ENCODE assay signal across 20 cellular contexts in genomic region chr15:57224664-57225063, GRCh38.
A peak's percentile ranks its signal among the peaks of the same experiment; 100 is the strongest.
DNase-seq lines count a peak whose midpoint lies in the region; ATAC-seq, FAIRE-seq and TF ChIP-seq lines count a peak whose summit lies in the region.
"Had no signal": no experiment of that assay in that cellular context is flagged by ENCODE, and none has a peak within 500 bp of the region (broad histone marks: within the 10 kb centered on the region; RNA-seq: fewer than 3 reads in every experiment).

No MANE protein-coding gene starts in this region.

- H2BK12ac ChIP-seq in mesenchymal stem cell (ENCODE audit: low read length in 2 of 2) = no peak overlapping the region

- TF ChIP-seq CTCF in D721Med (IDR thresholded peaks at IDR 0.05; ENCODE audit: insufficient read depth, missing control alignments) (no peak), astrocyte of the cerebellum (IDR thresholded peaks at IDR 0.05; ENCODE audit: low read depth, low read length, missing control alignments) (no peak), esophagus muscularis mucosa (IDR thresholded peaks at IDR 0.05) (no peak), kidney (IDR thresholded peaks at IDR 0.05; ENCODE audit: borderline replicate concordance, extremely low read depth, insufficient read depth) (no peak)

- in situ Hi-C loops in astrocyte of the cerebellum (cut with HindIII; ENCODE audit: low sequenced_read_pairs) = loop anchor here (5.0 kb wide), 1 partner anchor 63 kb away; no protein-coding TSS in a partner anchor

- ATAC-seq in HG03354 (IDR thresholded peaks at IDR 0.05; ENCODE audit: poor library complexity, severe bottlenecking, unreplicated experiment) = no peak
- ATAC-seq: gastrocnemius medialis, T-cell had no signal

- no peak overlapping the region for H3K23ac ChIP-seq in mesenchymal stem cell (ENCODE audit: low read length in 2 of 2)

- H3K4me2 ChIP-seq in mesenchymal stem cell (ENCODE audit: low read length, poor library complexity, severe bottlenecking) = no peak overlapping the region

- H3K27me3 ChIP-seq in HUES64 (ENCODE audit: insufficient read depth, low read length) (no peaks in the 10 kb centered on the region), mesenchymal stem cell (ENCODE audit: control insufficient read depth in 1 of 2, insufficient read depth in 1 of 2, low read length in 2 of 2) (no peaks in the 10 kb centered on the region), esophagus muscularis mucosa (no peaks in the 10 kb centered on the region)
- H3K27me3 ChIP-seq: gastrocnemius medialis, right atrium auricular region had no signal

- H3K9me3 Mint-ChIP-seq in activated naive CD8-positive, alpha-beta T cell treated with anti-CD3 and anti-CD28 coated beads for 36 hours = no peaks in the 10 kb centered on the region
- H3K9me3 Mint-ChIP-seq: IgD-negative memory B cell, T-cell had no signal

- H2AFZ ChIP-seq in mesenchymal stem cell (ENCODE audit: low read depth, low read length) = no peak overlapping the region

- DNase-seq in D721Med (ENCODE audit: insufficient read length, low spot score) (no peak), astrocyte of the cerebellum (ENCODE audit: low read depth) (peak; percentile 70), mesenchymal stem cell (peak; percentile 35), esophagus muscularis mucosa (ENCODE audit: extremely low spot score) (no peak), kidney (no peak)
- no peak for DNase-seq in activated naive CD8-positive, alpha-beta T cell treated with anti-CD3 and anti-CD28 coated beads for 36 hours
- DNase-seq: activated CD4-positive, alpha-beta T cell treated with anti-CD3 and anti-CD28 coated beads for 4 hours; activated T-cell treated with anti-CD3 and anti-CD28 coated beads, Interleukin-2, amount 50 U/mL, for 1 hour; amygdala; gastrocnemius medialis; islet precursor cell; NCI-H1694 treated with DMSO at 0.1 percent for 48 hours; NK-92 treated with Interleukin-12 subunit alpha and Interleukin-12 subunit beta, amount 100 ng/mL, for 24 hours; stimulated activated CD4-positive, alpha-beta T cell treated with anti-CD3 and anti-CD28 coated beads, Interleukin-4, amount 100 ng/mL, for 4 hours; stimulated activated naive CD4-positive, alpha-beta T cell; T-cell had no signal

- H3K4me3 Mint-ChIP-seq in activated naive CD8-positive, alpha-beta T cell treated with anti-CD3 and anti-CD28 coated beads for 36 hours = no peak overlapping the region
- H3K4me3 Mint-ChIP-seq: IgD-negative memory B cell, T-cell had no signal

- H3K9ac ChIP-seq in HUES64 (ENCODE audit: low read depth, low read length) (no peak overlapping the region), mesenchymal stem cell (ENCODE audit: low read length) (peak overlapping the region; percentile 35), kidney (ENCODE audit: low read length in 2 of 2) (no peak overlapping the region)

- H3K27ac ChIP-seq in HUES64 (ENCODE audit: low read depth, low read length) = peak overlapping the region; percentile 36
- H3K27ac ChIP-seq in mesenchymal stem cell (ENCODE audit: low read length, poor library complexity, severe bottlenecking) = no peak overlapping the region
- H3K27ac ChIP-seq in esophagus muscularis mucosa (replicated peaks in 1 of 4) = no peak overlapping the region
- no peak overlapping the region for H3K27ac ChIP-seq in kidney (ENCODE audit: low read depth in 2 of 2, low read length in 2 of 2)
- H3K27ac ChIP-seq: gastrocnemius medialis, right atrium auricular region had no signal

- H3K79me1 ChIP-seq in mesenchymal stem cell (replicated peaks; ENCODE audit: low read length, poor library complexity, severe bottlenecking) = peaks cover 1% of the 10 kb centered on the region

- H3K4me1 ChIP-seq in HUES64 (ENCODE audit: insufficient read depth, low read length) = peaks cover 83% of the 10 kb centered on the region
- no peaks in the 10 kb centered on the region for H3K4me1 ChIP-seq in mesenchymal stem cell (ENCODE audit: control insufficient read depth, insufficient read depth, low read depth, low read length)
- peaks cover 10 to 32% (median 12%) of the 10 kb centered on the region in 4 donors for H3K4me1 ChIP-seq in esophagus muscularis mucosa
- no peaks in the 10 kb centered on the region for H3K4me1 ChIP-seq in kidney (ENCODE audit: control insufficient read depth in 1 of 2, insufficient read depth in 1 of 2, low read depth in 1 of 2, low read length in 2 of 2)

- H3K4ac ChIP-seq in mesenchymal stem cell (ENCODE audit: low read depth in 1 of 2, low read length in 2 of 2) = no peak overlapping the region

- H3K9me3 ChIP-seq in HUES64 (ENCODE audit: insufficient read depth, low read depth, low read length) (no peaks in the 10 kb centered on the region), mesenchymal stem cell (ENCODE audit: control insufficient read depth, low read length) (no peaks in the 10 kb centered on the region), esophagus muscularis mucosa (no peaks in the 10 kb centered on the region), kidney (ENCODE audit: control insufficient read depth in 1 of 2, low read length in 2 of 2) (no peaks in the 10 kb centered on the region)
- H3K9me3 ChIP-seq: gastrocnemius medialis, right atrium auricular region had no signal

- 77% methylated on average over 2 of the region's 2 CpGs for WGBS in HUES64
- no CpG with 5 or more reads among the region's 2 CpGs for WGBS in mesenchymal stem cell
- 46% methylated on average over 2 of the region's 2 CpGs for WGBS in esophagus muscularis mucosa

- no peak for TF ChIP-seq EP300 in esophagus muscularis mucosa (IDR thresholded peaks at IDR 0.05)

- no peaks in the 10 kb centered on the region for H3K27me3 Mint-ChIP-seq in activated naive CD8-positive, alpha-beta T cell treated with anti-CD3 and anti-CD28 coated beads for 36 hours
- H3K27me3 Mint-ChIP-seq: IgD-negative memory B cell, T-cell had no signal

- no peak overlapping the region for H3K27ac Mint-ChIP-seq in activated naive CD8-positive, alpha-beta T cell treated with anti-CD3 and anti-CD28 coated beads for 36 hours
- H3K27ac Mint-ChIP-seq: IgD-negative memory B cell, T-cell had no signal

- H4K91ac ChIP-seq in mesenchymal stem cell (ENCODE audit: low read length) = no peak overlapping the region

- H2BK120ac ChIP-seq in mesenchymal stem cell (ENCODE audit: low read depth, low read length) = no peak overlapping the region

- H2BK5ac ChIP-seq in mesenchymal stem cell (ENCODE audit: low read depth, low read length, poor library complexity, severe bottlenecking) = no peak overlapping the region

- FAIRE-seq in D721Med (lab: Jason Lieb, UNC) (peak; percentile 6), kidney (lab: Jason Lieb, UNC) (no peak)

- no peak overlapping the region for H3K14ac ChIP-seq in mesenchymal stem cell (ENCODE audit: low read length in 2 of 2)

- peaks cover 26% of the 10 kb centered on the region for H3K4me1 Mint-ChIP-seq in activated naive CD8-positive, alpha-beta T cell treated with anti-CD3 and anti-CD28 coated beads for 36 hours

- no peaks in the 10 kb centered on the region for H3K36me3 ChIP-seq in HUES64 (ENCODE audit: insufficient read depth, low read length)
- H3K36me3 ChIP-seq in mesenchymal stem cell (ENCODE audit: control insufficient read depth in 1 of 2, insufficient read depth in 2 of 2, low read depth in 1 of 2, low read length in 2 of 2) = no peaks in the 10 kb centered on the region
- H3K36me3 ChIP-seq in esophagus muscularis mucosa = no peaks in the 10 kb centered on the region
- no peaks in the 10 kb centered on the region for H3K36me3 ChIP-seq in kidney (ENCODE audit: control insufficient read depth in 1 of 2, insufficient read depth in 2 of 2, low read length in 2 of 2)
- H3K36me3 ChIP-seq: gastrocnemius medialis, right atrium auricular region had no signal

- H4K8ac ChIP-seq in mesenchymal stem cell (ENCODE audit: low read length) = no peak overlapping the region

- H2AK5ac ChIP-seq in mesenchymal stem cell (ENCODE audit: low read length, severe bottlenecking) = no peak overlapping the region

- TF ChIP-seq POLR2A in esophagus muscularis mucosa (IDR thresholded peaks at IDR 0.05; ENCODE audit: low read depth) = no peak

- no peak overlapping the region for H3K18ac ChIP-seq in mesenchymal stem cell (ENCODE audit: low read depth in 1 of 2, low read length in 2 of 2)

- H3K4me3 ChIP-seq in HUES64 (ENCODE audit: low read length) (no peak overlapping the region), astrocyte of the cerebellum (ENCODE audit: low read depth, low read length) (no peak overlapping the region), mesenchymal stem cell (ENCODE audit: insufficient read depth in 1 of 2, low read depth in 1 of 2, low read length in 2 of 2) (no peak overlapping the region), esophagus muscularis mucosa (no peak overlapping the region), kidney (ENCODE audit: low read length in 2 of 2) (no peak overlapping the region)
- H3K4me3 ChIP-seq: gastrocnemius medialis, right atrium auricular region had no signal

- no peaks in the 10 kb centered on the region for H3K36me3 Mint-ChIP-seq in activated naive CD8-positive, alpha-beta T cell treated with anti-CD3 and anti-CD28 coated beads for 36 hours
- H3K36me3 Mint-ChIP-seq: T-cell had no signal

- no peak overlapping the region for H2BK15ac ChIP-seq in mesenchymal stem cell (ENCODE audit: low read depth, poor library complexity, severe bottlenecking)

- intact Hi-C loops in esophagus muscularis mucosa (cut with DNase I) = no loop called here
- intact Hi-C loops in kidney (cut with DNase I) = no loop called here

Comparison
In these comparisons a context has a peak if more than half of its experiments do, and no peak if none do; other contexts are left out.
1. DNase-seq: peak in astrocyte of the cerebellum (single experiment) and mesenchymal stem cell (single experiment); none in D721Med (single experiment), esophagus muscularis mucosa (single experiment), activated naive CD8-positive, alpha-beta T cell treated with anti-CD3 and anti-CD28 coated beads for 36 hours (single experiment) and kidney (single experiment).